ENCODE assay signal across 8 cellular contexts in genomic region chr4:141654098-141654497, GRCh38. TPM values are rescaled to one million over a fixed set of nuclear protein-coding genes. Genes with fewer than 3 reads are reported as not detected.
DNase-seq lines count a peak whose midpoint lies in the region; ATAC-seq, FAIRE-seq and TF ChIP-seq lines count a peak whose summit lies in the region.

No MANE protein-coding gene starts in this region.

- no peaks in the 10 kb centered on the region for H3K27me3 Mint-ChIP-seq in activated CD4-positive, alpha-beta T cell treated with anti-CD3 and anti-CD28 coated beads for 36 hours

- H3K27me3 ChIP-seq in SJCRH30 (no peaks in the 10 kb centered on the region), gastroesophageal sphincter (no peaks in the 10 kb centered on the region), dorsolateral prefrontal cortex (no peaks in the 10 kb centered on the region)

- POLR2A ChIA-PET in activated CD4-positive, alpha-beta T cell treated with anti-CD3 and anti-CD28 coated beads for 36 hours (lab: Charles Lee): no interaction called here

- ATAC-seq in gastroesophageal sphincter (peak; percentile 34), HG03521 (IDR thresholded peaks at IDR 0.05; ENCODE audit: unreplicated experiment) (no peak)
- ATAC-seq in activated CD4-positive, alpha-beta T cell treated with anti-CD3 and anti-CD28 coated beads for 36 hours: no peak

- intact Hi-C loops in dorsolateral prefrontal cortex (cut with DNase I): no loop called here
- intact Hi-C loops in activated CD4-positive, alpha-beta T cell treated with anti-CD3 and anti-CD28 coated beads for 36 hours (cut with DNase I, micrococcal nuclease): no loop called here

- H3K36me3 ChIP-seq in SJCRH30 (0 out of 2 replicates have a peak, but pooled peaks cover 8% of the 10 kb centered on the region), gastroesophageal sphincter (no peaks in the 10 kb centered on the region)

- no peaks in the 10 kb centered on the region for H3K9me3 Mint-ChIP-seq in activated CD4-positive, alpha-beta T cell treated with anti-CD3 and anti-CD28 coated beads for 36 hours (ENCODE audit: low read depth)

- no peak overlapping the region for H3K4me3 Mint-ChIP-seq in activated CD4-positive, alpha-beta T cell treated with anti-CD3 and anti-CD28 coated beads for 36 hours

- TF ChIP-seq CTCF in gastroesophageal sphincter (IDR thresholded peaks at IDR 0.05): peak in 2 of 4 experiments; percentile 12 to 45
- peak in 21 of 56 donors; percentile 11 to 37 (median 24) for TF ChIP-seq CTCF in dorsolateral prefrontal cortex (IDR thresholded peaks at IDR 0.05 in 54 of 56, conservative IDR thresholded peaks at IDR 0.05 in 2 of 56; ENCODE audit: low read depth in 1 of 56, partially characterized antibody in 56 of 56)

- TF ChIP-seq POLR2A in GM12891 (IDR thresholded peaks at IDR 0.05; ENCODE audit: low read depth, low read length) (no peak), gastroesophageal sphincter (IDR thresholded peaks at IDR 0.05) (no peak)

- H3K4me3 ChIP-seq in SJCRH30 (no peak overlapping the region), gastroesophageal sphincter (no peak overlapping the region), dorsolateral prefrontal cortex (no peak overlapping the region)

- H3K27ac ChIP-seq in SJCRH30 (no peak overlapping the region), gastroesophageal sphincter (peak overlapping the region in 1 of 4 donors; percentile 41), dorsolateral prefrontal cortex (no peak overlapping the region)

- H3K9me3 ChIP-seq in SJCRH30 (replicated peaks): no peaks in the 10 kb centered on the region
- H3K9me3 ChIP-seq in gastroesophageal sphincter: no peaks in the 10 kb centered on the region

- TF ChIP-seq EP300 in gastroesophageal sphincter (IDR thresholded peaks at IDR 0.05): no peak

- H3K4me1 Mint-ChIP-seq in activated CD4-positive, alpha-beta T cell treated with anti-CD3 and anti-CD28 coated beads for 36 hours: no peaks in the 10 kb centered on the region

- FAIRE-seq in GM12891 (lab: Jason Lieb, UNC): peak; percentile 50

- no peak overlapping the region for H3K27ac Mint-ChIP-seq in activated CD4-positive, alpha-beta T cell treated with anti-CD3 and anti-CD28 coated beads for 36 hours

- no peaks in the 10 kb centered on the region for H3K36me3 Mint-ChIP-seq in activated CD4-positive, alpha-beta T cell treated with anti-CD3 and anti-CD28 coated beads for 36 hours (ENCODE audit: low read depth)

- peaks cover 7% of the 10 kb centered on the region for H3K4me1 ChIP-seq in SJCRH30
- H3K4me1 ChIP-seq in gastroesophageal sphincter: peaks cover 9 to 31% (median 9%) of the 10 kb centered on the region in 3 donors

- DNase-seq in GM12891 (ENCODE audit: insufficient read length, low spot score) (no peak), SJCRH30 (peak; percentile 17 to 45), retina (peak; percentile 14), dorsolateral prefrontal cortex (no peak), SHP77 (lab: John Stamatoyannopoulos, UW) (no peak)
- no peak for DNase-seq in activated CD4-positive, alpha-beta T cell treated with anti-CD3 and anti-CD28 coated beads for 36 hours

- CTCF ChIA-PET in activated CD4-positive, alpha-beta T cell treated with anti-CD3 and anti-CD28 coated beads for 36 hours (lab: Charles Lee): interaction anchor here (1.4 kb wide), 1 partner anchor 29 kb away, joined by 4 read pairs; no protein-coding TSS in a partner anchor

TF ChIP-seq in GM12891, 5 proteins besides CTCF, POLR2A, EP300 and RAD21:
- TF ChIP-seq POU2F2 (IDR thresholded peaks at IDR 0.05; ENCODE audit: low read depth, low read length) (no peak), PAX5 (IDR thresholded peaks at IDR 0.05; ENCODE audit: insufficient read depth, low read length, severe bottlenecking) (no peak)
TF ChIP-seq in GM12891: peak in this region for 0.

RNA-seq across cellular contexts. Expression of gene IL15, which starts 17.7 kb away (rescaled TPM):
- 7.3 TPM for polyA plus RNA-seq in GM12891 (2012; ENCODE audit: low read depth, missing spikeins)
- total RNA-seq in SJCRH30 (2014; rRNA removed; shearing (Covaris generic)): 16.3 and 18.0 TPM in 2 replicates
- total RNA-seq in gastroesophageal sphincter (1 to 10 TPM; 1.6 to 5.8 (median 3.7) TPM), dorsolateral prefrontal cortex (1 to 10 TPM in 61 of 120 experiments, under 1 TPM in 59; 0.07 to 5.2 (median 1.0) TPM)
- 1 to 10 TPM in 1 of 2 experiments, under 1 TPM in 1; 0.37 to 1.1 TPM for total RNA-seq in activated CD4-positive, alpha-beta T cell treated with anti-CD3 and anti-CD28 coated beads for 36 hours

Comparison
In these comparisons a context has a peak if more than half of its experiments do, and no peak if none do; other contexts are left out.
1. DNase-seq: peak in SJCRH30 (2 of 2) and retina (single experiment); none in GM12891 (single experiment), dorsolateral prefrontal cortex (0 of 10), SHP77 (0 of 2) and activated CD4-positive, alpha-beta T cell treated with anti-CD3 and anti-CD28 coated beads for 36 hours (single experiment).